Comparison of ENCODE assay signal across 18 cellular contexts in the genomic region with DNA sequence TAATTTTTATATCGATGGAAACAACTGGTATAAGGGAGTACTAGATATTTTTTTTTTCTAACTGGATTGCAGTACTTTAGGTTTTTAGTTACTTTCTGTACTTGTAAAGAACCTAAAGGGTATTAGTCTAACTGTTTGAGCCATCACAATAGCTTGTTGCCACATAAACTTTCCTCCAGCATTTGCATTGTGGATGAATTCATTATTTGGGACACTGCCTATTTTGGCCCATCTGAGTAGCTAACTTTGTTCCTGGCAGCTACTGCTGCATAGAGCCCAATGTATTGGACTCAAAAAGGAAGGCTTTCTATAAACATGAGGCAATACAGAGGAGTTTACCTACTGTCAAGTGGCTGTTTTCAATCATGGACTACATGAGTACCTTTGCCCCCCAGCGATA. TPM values are rescaled to one million over a fixed set of nuclear protein-coding genes. Genes with fewer than 3 reads are reported as not detected.
DNase-seq lines count a peak whose midpoint lies in the region; ATAC-seq and TF ChIP-seq lines count a peak whose summit lies in the region.
"Had no signal": no experiment of that assay in that cellular context is flagged by ENCODE, and none has a peak within 500 bp of the region (broad histone marks: within the 10 kb centered on the region; RNA-seq: fewer than 3 reads in every experiment).

No MANE protein-coding gene starts in this region.

- H3K4me1 Mint-ChIP-seq in type B pancreatic cell (ENCODE audit: unreplicated experiment): peaks cover 10% of the 10 kb centered on the region

- no peak overlapping the region for H3K27ac ChIP-seq in SK-N-MC
- H3K27ac ChIP-seq in iPS-20b (ENCODE audit: low read length): no peak overlapping the region
- H3K27ac ChIP-seq: spleen, testis had no signal

- H3K9ac ChIP-seq in SK-N-MC (ENCODE audit: insufficient read length): no peak overlapping the region
- H3K9ac ChIP-seq in iPS-20b (ENCODE audit: low read depth, low read length): no peak overlapping the region

- peak; percentile 4 for DNase-seq in NCI-H1092 treated with DMSO at 0.1 percent for 48 hours (lab: John Stamatoyannopoulos, UW)
- DNase-seq in NCI-H1092 (lab: John Stamatoyannopoulos, UW): no peak
- DNase-seq in SK-N-MC (ENCODE audit: low read depth, low spot score): no peak
- no peak for DNase-seq in type B pancreatic cell (ENCODE audit: extremely low spot score, unreplicated experiment)
- DNase-seq in NCI-H2107 (lab: John Stamatoyannopoulos, UW): no peak
- DNase-seq: 8988T; activated CD4-positive, CD25-positive, alpha-beta regulatory T cell; amniotic stem cell; cerebellar nuclear complex; effector memory CD8-positive, alpha-beta T cell; KBM-7; spleen; testis had no signal

- H3K4me3 ChIP-seq in SK-N-MC (peak overlapping the region; percentile 81), iPS-20b (ENCODE audit: low read length) (peak overlapping the region; percentile 95; the same call in 1 of the 2 replicates)
- H3K4me3 ChIP-seq: testis had no signal

- no peak overlapping the region for H3K27ac Mint-ChIP-seq in type B pancreatic cell
- H3K27ac Mint-ChIP-seq: effector memory CD8-positive, alpha-beta T cell had no signal

- H3K36me3 ChIP-seq in SK-N-MC (ENCODE audit: insufficient read depth, low read length) (no peaks in the 10 kb centered on the region), iPS-20b (ENCODE audit: insufficient read depth, low read depth, low read length) (no peaks in the 10 kb centered on the region)
- H3K36me3 ChIP-seq: spleen had no signal

- peak overlapping the region; percentile 85 for H3K4me3 Mint-ChIP-seq in type B pancreatic cell
- H3K4me3 Mint-ChIP-seq: effector memory CD8-positive, alpha-beta T cell had no signal

- ATAC-seq in esophagus mucosa (no peak), GM19455 (IDR thresholded peaks at IDR 0.05; ENCODE audit: unreplicated experiment) (no peak)
- ATAC-seq: effector memory CD8-positive, alpha-beta T cell; left lobe of liver had no signal

- H3K27me3 Mint-ChIP-seq in type B pancreatic cell: peaks cover 38% of the 10 kb centered on the region

- H3K4me1 ChIP-seq in iPS-20b (ENCODE audit: insufficient read depth, low read length): peaks cover 12% of the 10 kb centered on the region; the same call in 1 of the 2 replicates
- H3K4me1 ChIP-seq: testis had no signal

- H3K27me3 ChIP-seq in iPS-20b (ENCODE audit: insufficient read depth, low read length): peaks cover 35% of the 10 kb centered on the region
- H3K27me3 ChIP-seq: testis had no signal

- H3K9me3 ChIP-seq in SK-N-MC (ENCODE audit: low read depth, low read length) (no peaks in the 10 kb centered on the region), iPS-20b (ENCODE audit: insufficient read depth, low read depth, low read length) (no peaks in the 10 kb centered on the region)
- H3K9me3 ChIP-seq: spleen, testis had no signal

- peaks cover 9% of the 10 kb centered on the region for H3K9me3 Mint-ChIP-seq in type B pancreatic cell

- no peak for TF ChIP-seq CTCF in type B pancreatic cell (conservative IDR thresholded peaks at IDR 0.05)

- no peaks in the 10 kb centered on the region for H3K36me3 Mint-ChIP-seq in type B pancreatic cell

RNA-seq across cellular contexts. Expression of gene ROBO2, which starts 1.9 kb away (rescaled TPM):
- total RNA-seq in type B pancreatic cell (ENCODE audit: low replicate concordance): 8.4 and 22.7 TPM in 2 replicates
- total RNA-seq in esophagus mucosa: 7.1 TPM
- total RNA-seq: T-helper 1 cell treated with Interleukin-12 subunit alpha and Interleukin-12 subunit beta and Interleukin-4 antibody, amounts not matched to agents 30 ng/mL and 1 ng/mL, for 36 hours had no signal
